ENCODE assay signal across 11 cellular contexts in the genomic region with DNA sequence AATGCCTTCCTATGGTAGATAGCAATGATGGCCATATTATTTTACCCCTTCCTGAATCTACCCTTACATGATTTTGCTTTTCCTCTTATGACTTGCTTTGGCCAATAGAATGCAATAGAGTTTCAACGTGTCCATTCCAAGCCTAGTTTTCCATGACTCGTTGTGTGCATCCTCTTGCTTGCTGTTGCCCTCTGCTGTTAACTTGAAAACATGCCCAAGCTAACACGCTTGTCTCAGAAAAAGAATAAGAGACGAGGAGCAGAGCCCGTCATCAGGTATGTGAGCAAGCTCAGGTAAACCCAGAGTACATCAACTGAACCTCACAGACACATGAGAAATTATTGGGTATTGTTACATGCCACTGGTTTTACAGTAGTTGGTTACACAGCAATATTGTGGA. TPM values are rescaled to one million over a fixed set of nuclear protein-coding genes. Genes with fewer than 3 reads are reported as not detected.
DNase-seq lines count a peak whose midpoint lies in the region; ATAC-seq, FAIRE-seq and TF ChIP-seq lines count a peak whose summit lies in the region.
"Not testable (repeated sequence)": the region's sequence is repeated elsewhere in the genome, so short reads cannot be mapped to it uniquely, and the experiment has no call there.
"Had no signal": no experiment of that assay in that cellular context is flagged by ENCODE, and none has a peak within 500 bp of the region (broad histone marks: within the 10 kb centered on the region; RNA-seq: fewer than 3 reads in every experiment).

No MANE protein-coding gene starts in this region.

- intact Hi-C loops in pancreas (cut with DNase I), result not testable (repeated sequence)

- not testable (repeated sequence) for H2AFZ ChIP-seq in SK-N-SH (ENCODE audit: low read depth)

- H3K4me1 ChIP-seq in HAP-1; SK-N-SH (ENCODE audit: control insufficient read depth in 1 of 2, insufficient read depth in 2 of 2, low read depth in 1 of 2, low read length in 1 of 2); pancreas: not testable (repeated sequence)

- peak; percentile 78 for ATAC-seq in left lobe of liver
- peak in 3 of 4 donors; percentile 35 to 66 (median 58) for ATAC-seq in pancreas

- TF ChIP-seq RAD21 in SK-N-SH (IDR thresholded peaks at IDR 0.05; ENCODE audit: low read length), result not testable (repeated sequence)

- H3K27ac ChIP-seq in SK-N-SH (ENCODE audit: low read depth in 2 of 2, low read length in 1 of 2); pancreas: not testable (repeated sequence)

- DNase-seq in ACHN, result peak; percentile 5
- peak; percentile 3 to 10 for DNase-seq in HAP-1 (ENCODE audit: low spot score in 2 of 2)
- peak; percentile 19 for DNase-seq in NAMALWA (ENCODE audit: low spot score)
- DNase-seq in SK-N-SH, result not testable (repeated sequence)
- peak; percentile 20 for DNase-seq in choroid plexus epithelial cell (ENCODE audit: low read depth)
- peak; percentile 0 for DNase-seq in globus pallidus (ENCODE audit: low spot score)
- peak; percentile 35 for DNase-seq in left lobe of liver (ENCODE audit: low spot score)
- DNase-seq in pancreas, result peak in 2 of 6 donors; percentile 3 to 8

- not testable (repeated sequence) for H3K9ac ChIP-seq in SK-N-SH

- not testable (repeated sequence) for H3F3A ChIP-seq in SK-N-SH (replicated peaks; ENCODE audit: insufficient read depth)

- not testable (repeated sequence) for H4K20me1 ChIP-seq in SK-N-SH (ENCODE audit: insufficient read depth)

- FAIRE-seq in pancreas (lab: Jason Lieb, UNC), result peak; percentile 39

- TF ChIP-seq EP300 in SK-N-SH (IDR thresholded peaks at IDR 0.05; ENCODE audit: borderline replicate concordance in 1 of 2, low read depth in 1 of 2, low read length in 1 of 2), result not testable (repeated sequence)

- H3K9me2 ChIP-seq in SK-N-SH, result not testable (repeated sequence)

- not testable (repeated sequence) for H3K36me3 ChIP-seq in HAP-1 (replicated peaks); SK-N-SH (replicated peaks in 1 of 2; ENCODE audit: control insufficient read depth in 1 of 2, insufficient read depth in 2 of 2, low read length in 1 of 2); pancreas

- not testable (repeated sequence) for H3K79me2 ChIP-seq in SK-N-SH (ENCODE audit: insufficient read depth)

- H3K9me3 ChIP-seq in HAP-1, SK-N-SH, pancreas: not testable (repeated sequence)

- not testable (repeated sequence) for H3K4me2 ChIP-seq in SK-N-SH

- POLR2A ChIA-PET in SK-N-SH (lab: Yijun Ruan, JAX), result not testable (repeated sequence)

- in situ Hi-C loops in ACHN (cut with HindIII; ENCODE audit: low pct_ligation_motif_present, low pct_unique_long_range_greater_than_20kb, low sequenced_read_pairs); HAP-1 (cut with MboI; ENCODE audit: low sequenced_read_pairs): not testable (repeated sequence)

- H3K27me3 ChIP-seq in HAP-1 (ENCODE audit: low read depth); SK-N-SH (ENCODE audit: insufficient read depth); pancreas: not testable (repeated sequence)

- H3K4me3 ChIP-seq in HAP-1; SK-N-SH (ENCODE audit: low read depth in 2 of 2, low read length in 1 of 2); choroid plexus epithelial cell (ENCODE audit: low read depth, low read length); pancreas: not testable (repeated sequence)

- CTCF ChIA-PET in SK-N-SH (lab: Yijun Ruan, JAX), result not testable (repeated sequence)

- TF ChIP-seq CTCF in SK-N-SH (IDR thresholded peaks at IDR 0.05), result peak; percentile 18; the same call in 1 of the 2 replicates
- TF ChIP-seq CTCF in choroid plexus epithelial cell (conservative IDR thresholded peaks at IDR 0.05; ENCODE audit: low read depth, low read length), result peak; percentile 14
- TF ChIP-seq CTCF in pancreas (IDR thresholded peaks at IDR 0.05), result not testable (repeated sequence)

- WGBS in SK-N-SH (ENCODE audit: low lambda C conversion rate), result 1% methylated on average over 5 of the region's 5 CpGs
- WGBS in pancreas, 2 donors, result 23 to 39% methylated on average over 5 of the region's 5 CpGs

RNA-seq across cellular contexts. Expression of a gene that starts 49.7 kb away (rescaled TPM):
- not detected in 2 replicates for polyA plus RNA-seq in SK-N-SH (2012; rRNA removed)
- not detected in 2 replicates for polyA plus RNA-seq in SK-N-SH (2012; cell fraction: cytosol; rRNA removed)
- 0.70 TPM in 1 of 2 replicates, not detected in the other for polyA plus RNA-seq in SK-N-SH (2012; cell fraction: nucleus; rRNA removed)
- not detected for total RNA-seq in left lobe of liver
- total RNA-seq in pancreas, result not detected
- not detected for polyA plus RNA-seq in pancreas
- total RNA-seq: G401, GM12878 had no signal
- polyA plus RNA-seq: CD14-positive monocyte had no signal
